In genomic region chr5:114055318-114055788, GRCh38 we compare ENCODE assay signal across 9 cellular contexts.
DNase-seq lines count a peak whose midpoint lies in the region; ATAC-seq and TF ChIP-seq lines count a peak whose summit lies in the region.
"Had no signal": no experiment of that assay in that cellular context is flagged by ENCODE, and none has a peak within 500 bp of the region (broad histone marks: within the 10 kb centered on the region; RNA-seq: fewer than 3 reads in every experiment).

No MANE protein-coding gene starts in this region.

- peak overlapping the region; percentile 73 for H3K4me3 Mint-ChIP-seq in chondrocyte (ENCODE audit: unreplicated experiment)

- DNase-seq in breast epithelium (ENCODE audit: low spot score in 2 of 2) (no peak), mammary epithelial cell (no peak), chondrocyte (ENCODE audit: low spot score) (no peak), kidney tubule cell (ENCODE audit: low spot score) (peak; percentile 13), testis (peak; percentile 72), ureter (ENCODE audit: low spot score) (no peak), AML-193 (lab: John Stamatoyannopoulos, UW) (no peak)

- H3K36me3 Mint-ChIP-seq in chondrocyte (ENCODE audit: low read depth): no peaks in the 10 kb centered on the region

- H3K9ac ChIP-seq in mammary epithelial cell (ENCODE audit: insufficient read depth, low read length): no peak overlapping the region
- H3K9ac ChIP-seq: BLaER1 had no signal

- H4K20me1 ChIP-seq in mammary epithelial cell (ENCODE audit: insufficient read depth, low read length): no peaks in the 10 kb centered on the region
- H4K20me1 ChIP-seq: BLaER1 had no signal

- dilution Hi-C loops in mammary epithelial cell (cut with HindIII; ENCODE audit: low sequenced_read_pairs): no loop called here

- H3K27me3 ChIP-seq in breast epithelium (peaks cover 0 to 33% of the 10 kb centered on the region in 2 donors), mammary epithelial cell (ENCODE audit: insufficient read depth, low read length) (peaks cover 24% of the 10 kb centered on the region), testis (no peaks in the 10 kb centered on the region)

- H3K79me2 ChIP-seq in mammary epithelial cell (ENCODE audit: insufficient read depth, low read length): no peaks in the 10 kb centered on the region

- H3K27me3 Mint-ChIP-seq in chondrocyte (ENCODE audit: low read depth): peaks cover 46% of the 10 kb centered on the region

- TF ChIP-seq CTCF in breast epithelium (IDR thresholded peaks at IDR 0.05): no peak
- no peak for TF ChIP-seq CTCF in mammary epithelial cell (conservative IDR thresholded peaks at IDR 0.05 in 1 of 2, IDR thresholded peaks at IDR 0.05 in 1 of 2; ENCODE audit: extremely low read depth in 1 of 2, insufficient read depth in 1 of 2, low read depth in 1 of 2, low read length in 2 of 2)
- TF ChIP-seq CTCF in chondrocyte (IDR thresholded peaks at IDR 0.05): peak; percentile 50
- no peak for TF ChIP-seq CTCF in testis (IDR thresholded peaks at IDR 0.05)

- WGBS in mammary epithelial cell (ENCODE audit: low coverage, missing lambda C conversion rate): 2% methylated on average over 30 of the region's 37 CpGs
- WGBS in testis, 2 donors: 1% methylated on average over 21 to 37 of the region's 37 CpGs

- no peak for TF ChIP-seq POLR2A in breast epithelium (IDR thresholded peaks at IDR 0.05)
- no peak for TF ChIP-seq POLR2A in testis (IDR thresholded peaks at IDR 0.05)

- no TSS peak for BruUV-seq in mammary epithelial cell (replicated peaks; lab: Mats Ljungman, UMichigan)

- H3K9me3 Mint-ChIP-seq in chondrocyte (ENCODE audit: low read depth): no peaks in the 10 kb centered on the region

- intact Hi-C loops in breast epithelium (cut with DNase I; ENCODE audit: low total_unique reads) (no loop called here), mammary epithelial cell (cut with micrococcal nuclease) (no loop called here), testis (cut with DNase I; ENCODE audit: low total_unique reads) (no loop called here)

- H3K4me1 ChIP-seq in breast epithelium: no peaks in the 10 kb centered on the region
- peaks cover 4% of the 10 kb centered on the region for H3K4me1 ChIP-seq in mammary epithelial cell (ENCODE audit: insufficient read depth, low read length)
- H3K4me1 ChIP-seq in testis: peaks cover 6% of the 10 kb centered on the region
- H3K4me1 ChIP-seq: BLaER1 had no signal

- H3K4me3 ChIP-seq in breast epithelium (peak overlapping the region; percentile 23 to 59 (median 41)), mammary epithelial cell (replicated peaks in 1 of 3; ENCODE audit: insufficient read depth in 1 of 3, low read depth in 2 of 3, low read length in 3 of 3) (no peak overlapping the region), testis (peak overlapping the region; percentile 36 to 58)
- H3K4me3 ChIP-seq: BLaER1 had no signal

- H3K9me3 ChIP-seq in breast epithelium (no peaks in the 10 kb centered on the region), mammary epithelial cell (replicated peaks; ENCODE audit: insufficient read depth, low read length) (no peaks in the 10 kb centered on the region), testis (no peaks in the 10 kb centered on the region)

- no peak overlapping the region for H3K27ac Mint-ChIP-seq in chondrocyte (ENCODE audit: unreplicated experiment)

- ATAC-seq in GM21717 (IDR thresholded peaks at IDR 0.05; ENCODE audit: unreplicated experiment): no peak

- no peak overlapping the region for H2AFZ ChIP-seq in mammary epithelial cell (ENCODE audit: low read depth, low read length)

- H3K27ac ChIP-seq in breast epithelium (no peak overlapping the region), mammary epithelial cell (ENCODE audit: insufficient read depth, low read depth, low read length) (no peak overlapping the region), testis (no peak overlapping the region)
- H3K27ac ChIP-seq: BLaER1 had no signal

- no peaks in the 10 kb centered on the region for H3K36me3 ChIP-seq in breast epithelium
- no peaks in the 10 kb centered on the region for H3K36me3 ChIP-seq in mammary epithelial cell (ENCODE audit: insufficient read depth, low read length)
- H3K36me3 ChIP-seq in testis (ENCODE audit: low read depth, missing control alignments): no peaks in the 10 kb centered on the region
- H3K36me3 ChIP-seq: BLaER1 had no signal

- peaks cover 15% of the 10 kb centered on the region for H3K4me1 Mint-ChIP-seq in chondrocyte (ENCODE audit: low read depth)

- CTCF ChIA-PET in mammary epithelial cell (lab: Charles Lee; ENCODE audit: low non-redundant PET): no interaction called here

- H3K4me2 ChIP-seq in mammary epithelial cell (ENCODE audit: insufficient read depth, low read depth, low read length): no peak overlapping the region
- H3K4me2 ChIP-seq: BLaER1 had no signal

- in situ Hi-C loops in mammary epithelial cell (cut with MboI; ENCODE audit: low sequenced_read_pairs in 2 of 2): no loop called here

Comparison
In these comparisons a context has a peak if more than half of its experiments do, and no peak if none do; other contexts are left out.
1. H3K4me3 ChIP-seq: peak in breast epithelium (3 of 3) and testis (2 of 2); none in mammary epithelial cell (0 of 3).
2. DNase-seq: peak in kidney tubule cell (single experiment) and testis (single experiment); none in breast epithelium (0 of 2), mammary epithelial cell (single experiment), chondrocyte (single experiment), ureter (single experiment) and AML-193 (0 of 2).